2 cellular contexts compared by ENCODE assay signal in genomic region chr6:125802383-125802782, GRCh38.
TF ChIP-seq lines count a peak whose summit lies in the region.

No MANE protein-coding gene starts in this region.

TF ChIP-seq in SK-N-SH, 30 proteins besides CTCF, POLR2A, EP300 and RAD21 (continued from another document):
- TF ChIP-seq, protein P1, sequence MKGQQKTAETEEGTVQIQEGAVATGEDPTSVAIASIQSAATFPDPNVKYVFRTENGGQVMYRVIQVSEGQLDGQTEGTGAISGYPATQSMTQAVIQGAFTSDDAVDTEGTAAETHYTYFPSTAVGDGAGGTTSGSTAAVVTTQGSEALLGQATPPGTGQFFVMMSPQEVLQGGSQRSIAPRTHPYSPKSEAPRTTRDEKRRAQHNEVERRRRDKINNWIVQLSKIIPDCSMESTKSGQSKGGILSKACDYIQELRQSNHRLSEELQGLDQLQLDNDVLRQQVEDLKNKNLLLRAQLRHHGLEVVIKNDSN (IDR thresholded peaks at IDR 0.05; ENCODE audit: borderline replicate concordance, low read depth), result no peak
- TF ChIP-seq TCF12 (IDR thresholded peaks at IDR 0.05), result no peak
- TF ChIP-seq TEAD4 (IDR thresholded peaks at IDR 0.05; ENCODE audit: borderline replicate concordance, insufficient read depth), result no peak
- TF ChIP-seq, protein P2, sequence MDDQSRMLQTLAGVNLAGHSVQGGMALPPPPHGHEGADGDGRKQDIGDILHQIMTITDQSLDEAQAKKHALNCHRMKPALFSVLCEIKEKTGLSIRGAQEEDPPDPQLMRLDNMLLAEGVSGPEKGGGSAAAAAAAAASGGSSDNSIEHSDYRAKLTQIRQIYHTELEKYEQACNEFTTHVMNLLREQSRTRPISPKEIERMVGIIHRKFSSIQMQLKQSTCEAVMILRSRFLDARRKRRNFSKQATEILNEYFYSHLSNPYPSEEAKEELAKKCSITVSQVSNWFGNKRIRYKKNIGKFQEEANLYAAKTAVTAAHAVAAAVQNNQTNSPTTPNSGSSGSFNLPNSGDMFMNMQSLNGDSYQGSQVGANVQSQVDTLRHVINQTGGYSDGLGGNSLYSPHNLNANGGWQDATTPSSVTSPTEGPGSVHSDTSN (IDR thresholded peaks at IDR 0.05), result no peak
- no peak for TF ChIP-seq ZBTB33 (IDR thresholded peaks at IDR 0.05; ENCODE audit: borderline replicate concordance, low read depth)
- TF ChIP-seq, protein P3, sequence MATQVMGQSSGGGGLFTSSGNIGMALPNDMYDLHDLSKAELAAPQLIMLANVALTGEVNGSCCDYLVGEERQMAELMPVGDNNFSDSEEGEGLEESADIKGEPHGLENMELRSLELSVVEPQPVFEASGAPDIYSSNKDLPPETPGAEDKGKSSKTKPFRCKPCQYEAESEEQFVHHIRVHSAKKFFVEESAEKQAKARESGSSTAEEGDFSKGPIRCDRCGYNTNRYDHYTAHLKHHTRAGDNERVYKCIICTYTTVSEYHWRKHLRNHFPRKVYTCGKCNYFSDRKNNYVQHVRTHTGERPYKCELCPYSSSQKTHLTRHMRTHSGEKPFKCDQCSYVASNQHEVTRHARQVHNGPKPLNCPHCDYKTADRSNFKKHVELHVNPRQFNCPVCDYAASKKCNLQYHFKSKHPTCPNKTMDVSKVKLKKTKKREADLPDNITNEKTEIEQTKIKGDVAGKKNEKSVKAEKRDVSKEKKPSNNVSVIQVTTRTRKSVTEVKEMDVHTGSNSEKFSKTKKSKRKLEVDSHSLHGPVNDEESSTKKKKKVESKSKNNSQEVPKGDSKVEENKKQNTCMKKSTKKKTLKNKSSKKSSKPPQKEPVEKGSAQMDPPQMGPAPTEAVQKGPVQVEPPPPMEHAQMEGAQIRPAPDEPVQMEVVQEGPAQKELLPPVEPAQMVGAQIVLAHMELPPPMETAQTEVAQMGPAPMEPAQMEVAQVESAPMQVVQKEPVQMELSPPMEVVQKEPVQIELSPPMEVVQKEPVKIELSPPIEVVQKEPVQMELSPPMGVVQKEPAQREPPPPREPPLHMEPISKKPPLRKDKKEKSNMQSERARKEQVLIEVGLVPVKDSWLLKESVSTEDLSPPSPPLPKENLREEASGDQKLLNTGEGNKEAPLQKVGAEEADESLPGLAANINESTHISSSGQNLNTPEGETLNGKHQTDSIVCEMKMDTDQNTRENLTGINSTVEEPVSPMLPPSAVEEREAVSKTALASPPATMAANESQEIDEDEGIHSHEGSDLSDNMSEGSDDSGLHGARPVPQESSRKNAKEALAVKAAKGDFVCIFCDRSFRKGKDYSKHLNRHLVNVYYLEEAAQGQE (IDR thresholded peaks at IDR 0.05; ENCODE audit: low read depth, low read length), result no peak
- no peak for TF ChIP-seq JUND (IDR thresholded peaks at IDR 0.05)
- TF ChIP-seq MXI1 (IDR thresholded peaks at IDR 0.05; ENCODE audit: low read depth, low read length), result no peak
- no peak for TF ChIP-seq RXRA (IDR thresholded peaks at IDR 0.05; ENCODE audit: borderline replicate concordance, low read depth)
- TF ChIP-seq EZH2phosphoT487 (IDR thresholded peaks at IDR 0.05; ENCODE audit: borderline replicate concordance, low read depth), result no peak
- TF ChIP-seq POLR2AphosphoS5 (IDR thresholded peaks at IDR 0.05; ENCODE audit: low read depth, low read length), result no peak
- no peak for TF ChIP-seq RCOR1 (IDR thresholded peaks at IDR 0.05; ENCODE audit: low read length)
- no peak for TF ChIP-seq TAF1 (IDR thresholded peaks at IDR 0.05; ENCODE audit: borderline replicate concordance, low read depth, low read length)
- TF ChIP-seq SMC3 (IDR thresholded peaks at IDR 0.05; ENCODE audit: low read depth, low read length), result no peak
TF ChIP-seq in SK-N-SH: peak in this region for 0.

TF ChIP-seq in SK-N-SH treated with all-trans-retinoic acid at 6 μM for 48 hours, 23 proteins besides CTCF, POLR2A, EP300 and RAD21 (continued from another document):
- TF ChIP-seq TSHZ2 (CRISPR knock-in tag; IDR thresholded peaks at IDR 0.05), result no peak
- no peak for TF ChIP-seq ZNF565 (CRISPR knock-in tag; conservative IDR thresholded peaks at IDR 0.05; ENCODE audit: low read depth)
- no peak for TF ChIP-seq ISL1 (CRISPR knock-in tag; IDR thresholded peaks at IDR 0.05)
- TF ChIP-seq GLIS3 (CRISPR knock-in tag; IDR thresholded peaks at IDR 0.05), result no peak
- no peak for TF ChIP-seq ZNF8 (CRISPR knock-in tag; IDR thresholded peaks at IDR 0.05)
